In the genomic region with DNA sequence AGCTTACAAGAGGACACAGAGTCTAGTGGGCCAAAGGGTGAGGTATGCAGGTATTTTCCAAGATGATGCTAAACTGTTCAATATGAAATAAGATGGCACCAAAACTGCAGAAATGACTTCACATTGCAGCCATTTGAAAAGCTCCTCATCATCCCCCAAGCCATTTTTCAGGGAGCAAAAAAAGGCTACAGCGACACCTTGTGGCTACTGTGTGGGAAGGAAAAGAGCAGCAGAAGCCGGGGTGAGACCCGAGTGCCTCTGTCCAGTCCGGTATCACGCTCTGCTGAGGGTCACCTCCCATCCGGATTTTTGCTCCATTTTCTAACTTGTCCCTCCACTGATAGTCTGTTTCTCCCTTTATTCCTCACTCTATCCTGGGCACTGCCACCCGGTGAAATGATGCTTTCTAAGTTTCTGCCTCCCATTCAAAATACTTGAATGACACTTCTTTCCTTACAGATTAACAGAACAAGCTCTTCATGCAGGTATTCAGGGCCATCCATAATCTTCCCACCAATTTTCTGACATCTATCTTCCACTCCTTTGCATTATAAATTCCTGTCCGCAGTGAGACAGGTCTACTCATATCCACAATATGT, we compare ENCODE assay signal across 9 cellular contexts.
DNase-seq lines count a peak whose midpoint lies in the region; ATAC-seq and TF ChIP-seq lines count a peak whose summit lies in the region.
"Had no signal": no experiment of that assay in that cellular context is flagged by ENCODE, and none has a peak within 500 bp of the region (broad histone marks: within the 10 kb centered on the region; RNA-seq: fewer than 3 reads in every experiment).

No MANE protein-coding gene starts in this region.

- H3K9me3 Mint-ChIP-seq in type B pancreatic cell: peaks cover 5% of the 10 kb centered on the region

- no peak overlapping the region for H3K27ac Mint-ChIP-seq in type B pancreatic cell

- no peak overlapping the region for H3K4me3 ChIP-seq in choroid plexus epithelial cell (ENCODE audit: low read depth, low read length)
- H3K4me3 ChIP-seq: BLaER1 had no signal

- H3K4me1 Mint-ChIP-seq in type B pancreatic cell (ENCODE audit: unreplicated experiment): peaks cover 5% of the 10 kb centered on the region

- peak; percentile 7 for DNase-seq in DMS153 treated with DMSO at 0.1 percent for 48 hours (lab: John Stamatoyannopoulos, UW; ENCODE audit: unreplicated experiment)
- no peak for DNase-seq in DMS153 (lab: John Stamatoyannopoulos, UW)
- peak; percentile 56 for DNase-seq in RPMI7951 (ENCODE audit: low read depth)
- peak; percentile 72 for DNase-seq in choroid plexus epithelial cell (ENCODE audit: low read depth)
- peak; percentile 54 to 56 for DNase-seq in lung microvascular endothelial cell (ENCODE audit: low read depth in 2 of 2)
- no peak for DNase-seq in type B pancreatic cell (ENCODE audit: extremely low spot score, unreplicated experiment)

- ATAC-seq in GM19395 (IDR thresholded peaks at IDR 0.05; ENCODE audit: unreplicated experiment) (peak; percentile 82), HG03469 (IDR thresholded peaks at IDR 0.05; ENCODE audit: unreplicated experiment) (peak; percentile 55)

- peak; percentile 91 for TF ChIP-seq CTCF in choroid plexus epithelial cell (conservative IDR thresholded peaks at IDR 0.05; ENCODE audit: low read depth, low read length)
- peak; percentile 89 for TF ChIP-seq CTCF in type B pancreatic cell (conservative IDR thresholded peaks at IDR 0.05)

- no peak overlapping the region for H3K4me3 Mint-ChIP-seq in type B pancreatic cell

- H3K36me3 Mint-ChIP-seq in type B pancreatic cell: peaks cover 4% of the 10 kb centered on the region

- H3K27me3 Mint-ChIP-seq in type B pancreatic cell: peaks cover 5% of the 10 kb centered on the region

Comparison
In these comparisons a context has a peak if more than half of its experiments do, and no peak if none do; other contexts are left out.
1. DNase-seq: peak in DMS153 treated with DMSO at 0.1 percent for 48 hours (single experiment), RPMI7951 (single experiment), choroid plexus epithelial cell (single experiment) and lung microvascular endothelial cell (2 of 2); none in DMS153 (single experiment) and type B pancreatic cell (single experiment).